Comparison of ENCODE assay signal across 9 cellular contexts in genomic region chr5:55868846-55869245, GRCh38. TPM values are rescaled to one million over a fixed set of nuclear protein-coding genes. Genes with fewer than 3 reads are reported as not detected.
DNase-seq lines count a peak whose midpoint lies in the region; ATAC-seq and TF ChIP-seq lines count a peak whose summit lies in the region.
"Had no signal": no experiment of that assay in that cellular context is flagged by ENCODE, and none has a peak within 500 bp of the region (broad histone marks: within the 10 kb centered on the region; RNA-seq: fewer than 3 reads in every experiment).

No MANE protein-coding gene starts in this region.

- peak; percentile 74 for ATAC-seq in lung (ENCODE audit: insufficient read depth, low FRiP score)
- ATAC-seq in GM18517 (IDR thresholded peaks at IDR 0.05; ENCODE audit: unreplicated experiment), result no peak

- 26 to 42% methylated on average over 1 of the region's 1 CpG for WGBS in lung, 2 donors

- CTCF ChIA-PET in HEK293T (lab: Yijun Ruan, JAX), result interaction anchor here (1.1 kb wide), 1 partner anchor 18 kb away, joined by 4 read pairs; the partner anchor contains the start of gene IL31RA

- in situ Hi-C loops in HAP-1 (cut with MboI; ENCODE audit: low sequenced_read_pairs), result no loop called here

- no peak overlapping the region for H2AFZ ChIP-seq in ACC112 (ENCODE audit: low read length, unreplicated experiment)

- no peaks in the 10 kb centered on the region for H3K9me3 ChIP-seq in lung (ENCODE audit: control insufficient read depth in 2 of 2, insufficient read depth in 1 of 2, low read length in 1 of 2)
- no peaks in the 10 kb centered on the region for H3K9me3 ChIP-seq in HAP-1

- peaks cover 24% of the 10 kb centered on the region for H3K4me1 ChIP-seq in ACC112 (ENCODE audit: control insufficient read depth, insufficient read depth, low read length, unreplicated experiment)
- H3K4me1 ChIP-seq in lung (ENCODE audit: control insufficient read depth in 2 of 2, insufficient read depth in 2 of 2, low read length in 2 of 2), result peaks cover 0 to 7% of the 10 kb centered on the region in 2 donors
- no peaks in the 10 kb centered on the region for H3K4me1 ChIP-seq in HAP-1

- H3K4me3 ChIP-seq in ACC112 (ENCODE audit: low read depth, low read length), result no peak overlapping the region
- no peak overlapping the region for H3K4me3 ChIP-seq in lung
- H3K4me3 ChIP-seq in HAP-1, result no peak overlapping the region

- H3K27ac ChIP-seq in ACC112 (ENCODE audit: low read depth, low read length), result peak overlapping the region; percentile 77
- H3K27ac ChIP-seq in lung (ENCODE audit: low read depth in 1 of 2, low read length in 1 of 2), result no peak overlapping the region

- no peak for TF ChIP-seq CTCF in lung (IDR thresholded peaks at IDR 0.05; ENCODE audit: control extremely low read depth, extremely low read depth)

- POLR2A ChIA-PET in HEK293T (lab: Yijun Ruan, JAX), result no interaction called here

- H3K36me3 ChIP-seq in ACC112 (ENCODE audit: insufficient read depth, low read length) (no peaks in the 10 kb centered on the region), lung (ENCODE audit: control insufficient read depth in 2 of 2, insufficient read depth in 2 of 2, low read length in 2 of 2) (no peaks in the 10 kb centered on the region), HAP-1 (replicated peaks) (no peaks in the 10 kb centered on the region)

- H3K79me2 ChIP-seq in ACC112 (ENCODE audit: control insufficient read depth, insufficient read depth, low read length, unreplicated experiment), result no peaks in the 10 kb centered on the region

- H3K27me3 ChIP-seq in ACC112 (ENCODE audit: insufficient read depth, low read length) (no peaks in the 10 kb centered on the region), lung (ENCODE audit: control insufficient read depth, insufficient read depth) (no peaks in the 10 kb centered on the region), HAP-1 (ENCODE audit: low read depth) (no peaks in the 10 kb centered on the region; the same call in 1 of the 2 replicates)

- peak; percentile 91 for DNase-seq in HPDE6-E6E7 (ENCODE audit: extremely low spot score)
- peak; percentile 36 for DNase-seq in activated naive CD4-positive, alpha-beta T cell treated with anti-CD3 and anti-CD28 coated beads, Interleukin-2, amount 50 U/mL, for 16 hours
- peak; percentile 31 for DNase-seq in lung (ENCODE audit: low spot score)
- DNase-seq in occipital lobe (lab: John Stamatoyannopoulos, UW), result no peak
- no peak for DNase-seq in HAP-1 (ENCODE audit: low spot score in 2 of 2)
- no peak for DNase-seq in HEK293T (ENCODE audit: extremely low spot score)
- DNase-seq: NCI-H1105 treated with DMSO at 0.1 percent for 48 hours had no signal

TF ChIP-seq in HEK293T, 16 proteins besides CTCF, POLR2A, EP300 and RAD21:
- no peak for TF ChIP-seq LEF1 (IDR thresholded peaks at IDR 0.05; ENCODE audit: borderline replicate concordance)
- no peak for TF ChIP-seq NFRKB (IDR thresholded peaks at IDR 0.05)
- TF ChIP-seq SP1 (IDR thresholded peaks at IDR 0.05), result no peak
- TF ChIP-seq FOXA1 (IDR thresholded peaks at IDR 0.05), result no peak
- TF ChIP-seq SUZ12 (IDR thresholded peaks at IDR 0.05), result no peak
- TF ChIP-seq ELF4 (IDR thresholded peaks at IDR 0.05), result no peak
- TF ChIP-seq PKNOX1 (IDR thresholded peaks at IDR 0.05), result no peak
- no peak for TF ChIP-seq BHLHE40 (IDR thresholded peaks at IDR 0.05; ENCODE audit: borderline replicate concordance)
- TF ChIP-seq FOXM1 (IDR thresholded peaks at IDR 0.05; ENCODE audit: borderline replicate concordance), result no peak
- TF ChIP-seq ARNT (IDR thresholded peaks at IDR 0.05), result no peak
- no peak for TF ChIP-seq CTBP1 (IDR thresholded peaks at IDR 0.05; ENCODE audit: borderline replicate concordance)
- no peak for TF ChIP-seq ZNF384 (IDR thresholded peaks at IDR 0.05)
- no peak for TF ChIP-seq FOXK2 (IDR thresholded peaks at IDR 0.05)
- no peak for TF ChIP-seq L3MBTL2 (conservative IDR thresholded peaks at IDR 0.05)
- no peak for TF ChIP-seq HDGF (IDR thresholded peaks at IDR 0.05; ENCODE audit: borderline replicate concordance)
- TF ChIP-seq TARDBP (IDR thresholded peaks at IDR 0.05), result no peak

RNA-seq across cellular contexts. Expression of gene IL31RA, which starts 17.7 kb away (rescaled TPM):
- total RNA-seq in lung (under 1 TPM; 0.09 to 0.21 TPM), occipital lobe (0.16 TPM)
- under 1 TPM; 0.04 to 0.13 TPM for polyA plus RNA-seq in lung

Comparison
In these comparisons a context has a peak if more than half of its experiments do, and no peak if none do; other contexts are left out.
1. DNase-seq: peak in HPDE6-E6E7 (single experiment), activated naive CD4-positive, alpha-beta T cell treated with anti-CD3 and anti-CD28 coated beads, Interleukin-2, amount 50 U/mL, for 16 hours (single experiment) and lung (single experiment); none in occipital lobe (single experiment), HAP-1 (0 of 2) and HEK293T (single experiment).